In genomic region chr20:44384423-44385027, GRCh38 we compare ENCODE assay signal across 1 cellular context.
TF ChIP-seq lines count a peak whose summit lies in the region.

No MANE protein-coding gene starts in this region.

TF ChIP-seq in HepG2, 621 proteins besides CTCF, POLR2A, EP300 and RAD21 (continued from another document and continues in another):
- TF ChIP-seq ZNF318 (CRISPR knock-in tag; IDR thresholded peaks at IDR 0.05): no peak
- TF ChIP-seq, protein P1, sequence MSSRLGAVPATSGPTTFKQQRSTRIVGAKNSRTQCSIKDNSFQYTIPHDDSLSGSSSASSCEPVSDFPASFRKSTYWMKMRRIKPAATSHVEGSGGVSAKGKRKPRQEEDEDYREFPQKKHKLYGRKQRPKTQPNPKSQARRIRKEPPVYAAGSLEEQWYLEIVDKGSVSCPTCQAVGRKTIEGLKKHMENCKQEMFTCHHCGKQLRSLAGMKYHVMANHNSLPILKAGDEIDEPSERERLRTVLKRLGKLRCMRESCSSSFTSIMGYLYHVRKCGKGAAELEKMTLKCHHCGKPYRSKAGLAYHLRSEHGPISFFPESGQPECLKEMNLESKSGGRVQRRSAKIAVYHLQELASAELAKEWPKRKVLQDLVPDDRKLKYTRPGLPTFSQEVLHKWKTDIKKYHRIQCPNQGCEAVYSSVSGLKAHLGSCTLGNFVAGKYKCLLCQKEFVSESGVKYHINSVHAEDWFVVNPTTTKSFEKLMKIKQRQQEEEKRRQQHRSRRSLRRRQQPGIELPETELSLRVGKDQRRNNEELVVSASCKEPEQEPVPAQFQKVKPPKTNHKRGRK (CRISPR knock-in tag; IDR thresholded peaks at IDR 0.05): no peak
- TF ChIP-seq, protein P2, sequence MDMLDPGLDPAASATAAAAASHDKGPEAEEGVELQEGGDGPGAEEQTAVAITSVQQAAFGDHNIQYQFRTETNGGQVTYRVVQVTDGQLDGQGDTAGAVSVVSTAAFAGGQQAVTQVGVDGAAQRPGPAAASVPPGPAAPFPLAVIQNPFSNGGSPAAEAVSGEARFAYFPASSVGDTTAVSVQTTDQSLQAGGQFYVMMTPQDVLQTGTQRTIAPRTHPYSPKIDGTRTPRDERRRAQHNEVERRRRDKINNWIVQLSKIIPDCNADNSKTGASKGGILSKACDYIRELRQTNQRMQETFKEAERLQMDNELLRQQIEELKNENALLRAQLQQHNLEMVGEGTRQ (IDR thresholded peaks at IDR 0.05; ENCODE audit: low read depth, low read length): peak; percentile 2; the same call in 1 of the 2 replicates
- TF ChIP-seq, protein P2 (CRISPR knock-in tag; IDR thresholded peaks at IDR 0.05; ENCODE audit: borderline replicate concordance): no peak
- 0 out of 2 replicates have a peak, but pooled peaks have one; percentile 69 for TF ChIP-seq ZKSCAN8 (CRISPR knock-in tag; IDR thresholded peaks at IDR 0.05; ENCODE audit: borderline replicate concordance)
- no peak for TF ChIP-seq SATB2 (CRISPR knock-in tag; IDR thresholded peaks at IDR 0.05)
- TF ChIP-seq ZNF549 (CRISPR knock-in tag; IDR thresholded peaks at IDR 0.05): no peak
- peak; percentile 65; the same call in 1 of the 2 replicates for TF ChIP-seq FOXC1 (CRISPR knock-in tag; IDR thresholded peaks at IDR 0.05; ENCODE audit: borderline replicate concordance)
- peak; percentile 62 for TF ChIP-seq TEAD3 (CRISPR knock-in tag; optimal IDR thresholded peaks at IDR 0.05; ENCODE audit: borderline replicate concordance)
- TF ChIP-seq FLYWCH1 (CRISPR knock-in tag; IDR thresholded peaks at IDR 0.05): no peak
- peak; percentile 81; the same call in 1 of the 2 replicates for TF ChIP-seq MIXL1 (CRISPR knock-in tag; IDR thresholded peaks at IDR 0.05)
- no peak for TF ChIP-seq ZNF841 (CRISPR knock-in tag; IDR thresholded peaks at IDR 0.05; ENCODE audit: borderline replicate concordance)
- no peak for TF ChIP-seq HCFC1 (IDR thresholded peaks at IDR 0.05; ENCODE audit: low read depth, low read length)
- TF ChIP-seq ARID4A (CRISPR knock-in tag; IDR thresholded peaks at IDR 0.05; ENCODE audit: borderline replicate concordance): peak; percentile 35; the same call in 1 of the 2 replicates
- TF ChIP-seq, protein P3, sequence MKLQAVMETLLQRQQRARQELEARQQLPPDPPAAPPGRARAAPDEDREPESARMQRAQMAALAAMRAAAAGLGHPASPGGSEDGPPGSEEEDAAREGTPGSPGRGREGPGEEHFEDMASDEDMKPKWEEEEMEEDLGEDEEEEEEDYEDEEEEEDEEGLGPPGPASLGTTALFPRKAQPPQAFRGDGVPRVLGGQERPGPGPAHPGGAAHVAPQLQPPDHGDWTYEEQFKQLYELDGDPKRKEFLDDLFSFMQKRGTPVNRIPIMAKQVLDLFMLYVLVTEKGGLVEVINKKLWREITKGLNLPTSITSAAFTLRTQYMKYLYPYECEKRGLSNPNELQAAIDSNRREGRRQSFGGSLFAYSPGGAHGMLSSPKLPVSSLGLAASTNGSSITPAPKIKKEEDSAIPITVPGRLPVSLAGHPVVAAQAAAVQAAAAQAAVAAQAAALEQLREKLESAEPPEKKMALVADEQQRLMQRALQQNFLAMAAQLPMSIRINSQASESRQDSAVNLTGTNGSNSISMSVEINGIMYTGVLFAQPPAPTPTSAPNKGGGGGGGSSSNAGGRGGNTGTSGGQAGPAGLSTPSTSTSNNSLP (IDR thresholded peaks at IDR 0.05; ENCODE audit: low read depth, low read length): peak; percentile 65; the same call in 1 of the 2 replicates
- no peak for TF ChIP-seq SP1 (IDR thresholded peaks at IDR 0.05)
- TF ChIP-seq SP1 (CRISPR knock-in tag; IDR thresholded peaks at IDR 0.05): 0 out of 2 replicates have a peak, but pooled peaks have one; percentile 31
- TF ChIP-seq FOXP4 (CRISPR knock-in tag; IDR thresholded peaks at IDR 0.05): no peak
- TF ChIP-seq GMEB2 (CRISPR knock-in tag; IDR thresholded peaks at IDR 0.05; ENCODE audit: low read depth): no peak
- TF ChIP-seq RBAK (CRISPR knock-in tag; IDR thresholded peaks at IDR 0.05): no peak
- TF ChIP-seq MAX (IDR thresholded peaks at IDR 0.05): peak; percentile 25; the same call in 1 of the 2 replicates
- peak; percentile 73; the same call in 1 of the 2 replicates for TF ChIP-seq ZNF607 (CRISPR knock-in tag; IDR thresholded peaks at IDR 0.05; ENCODE audit: borderline replicate concordance)
- TF ChIP-seq IKZF4 (CRISPR knock-in tag; IDR thresholded peaks at IDR 0.05; ENCODE audit: borderline replicate concordance, low read depth, not compliant biosample characterization): no peak
- TF ChIP-seq SALL1 (CRISPR knock-in tag; IDR thresholded peaks at IDR 0.05): peak; percentile 59
- TF ChIP-seq MIER2 (CRISPR knock-in tag; IDR thresholded peaks at IDR 0.05): no peak; the same call in 1 of the 2 replicates
- no peak for TF ChIP-seq ZNF792 (CRISPR knock-in tag; IDR thresholded peaks at IDR 0.05)
- TF ChIP-seq CENPX (CRISPR knock-in tag; IDR thresholded peaks at IDR 0.05): no peak
- no peak for TF ChIP-seq ZNF547 (CRISPR knock-in tag; IDR thresholded peaks at IDR 0.05)
- TF ChIP-seq ZNF772 (CRISPR knock-in tag; IDR thresholded peaks at IDR 0.05): no peak
- TF ChIP-seq ZNF331 (CRISPR knock-in tag; IDR thresholded peaks at IDR 0.05): peak; percentile 69; the same call in 1 of the 2 replicates
- peak; percentile 27; the same call in 1 of the 2 replicates for TF ChIP-seq BHLHE40 (IDR thresholded peaks at IDR 0.05; ENCODE audit: low read length)
- TF ChIP-seq SMAD3 (CRISPR knock-in tag; IDR thresholded peaks at IDR 0.05): 0 out of 2 replicates have a peak, but pooled peaks have one; percentile 53
- no peak for TF ChIP-seq AGO1 (IDR thresholded peaks at IDR 0.05; ENCODE audit: low read depth, low read length, poor library complexity, severe bottlenecking)
- TF ChIP-seq ZNF784 (CRISPR knock-in tag; IDR thresholded peaks at IDR 0.05; ENCODE audit: borderline replicate concordance): peak; percentile 40; the same call in 1 of the 2 replicates
